Comparison of ENCODE assay signal across 8 cellular contexts in genomic region chr19:17468302-17469091, GRCh38. TPM values are rescaled to one million over a fixed set of nuclear protein-coding genes. Genes with fewer than 3 reads are reported as not detected.
DNase-seq lines count a peak whose midpoint lies in the region; ATAC-seq and TF ChIP-seq lines count a peak whose summit lies in the region.

No MANE protein-coding gene starts in this region.

- H3K27me3 Mint-ChIP-seq in stimulated activated naive B cell treated with anti-CD40 and anti-IgM and Interleukin-4, amounts not matched to agents 10 μg/mL and 1 μg/mL and 100 μg/mL, for 72 hours, result peaks cover 4 to 7% of the 10 kb centered on the region in 2 donors

- no peaks in the 10 kb centered on the region for H3K36me3 ChIP-seq in HUES64 (ENCODE audit: insufficient read depth, low read length)
- no peaks in the 10 kb centered on the region for H3K36me3 ChIP-seq in iPS-18a (ENCODE audit: control insufficient read depth, low read depth, low read length)

- WGBS in HUES64, result 66% methylated on average over 25 of the region's 25 CpGs

- DNase-seq in astrocyte of the spinal cord (ENCODE audit: low read depth, low spot score) (no peak), EL (no peak), NOMO-1 treated with DMSO at 0.1 percent for 48 hours (lab: John Stamatoyannopoulos, UW; ENCODE audit: unreplicated experiment) (no peak)
- DNase-seq in stimulated activated naive B cell treated with anti-CD40 and anti-IgM and Interleukin-4, amounts not matched to agents 10 μg/mL and 1 μg/mL and 100 μg/mL, for 72 hours, result no peak
- no peak for DNase-seq in activated CD4-positive, CD25-positive, alpha-beta regulatory T cell treated with anti-CD3 and anti-CD28 coated beads, Interleukin-2, amount 50 U/mL, for 72 hours

- H3K9ac ChIP-seq in HUES64 (ENCODE audit: low read depth, low read length), result 0 out of 2 replicates have a peak overlapping the region, but pooled peaks have one; percentile 48
- H3K9ac ChIP-seq in iPS-18a (ENCODE audit: low read length), result peak overlapping the region; percentile 38

- H3K9me3 ChIP-seq in HUES64 (ENCODE audit: insufficient read depth, low read depth, low read length) (no peaks in the 10 kb centered on the region), iPS-18a (ENCODE audit: control insufficient read depth, low read depth, low read length) (no peaks in the 10 kb centered on the region)

- H3K27ac Mint-ChIP-seq in stimulated activated naive B cell treated with anti-CD40 and anti-IgM and Interleukin-4, amounts not matched to agents 10 μg/mL and 1 μg/mL and 100 μg/mL, for 72 hours, result peak overlapping the region; percentile 91

- H3K27me3 ChIP-seq in HUES64 (ENCODE audit: insufficient read depth, low read length), result peaks cover 12% of the 10 kb centered on the region
- H3K27me3 ChIP-seq in iPS-18a (ENCODE audit: control insufficient read depth, insufficient read depth, low read length), result peaks cover 17% of the 10 kb centered on the region

- no peak for ATAC-seq in stimulated activated naive B cell treated with anti-CD40 and anti-IgM and Interleukin-4, amounts not matched to agents 10 μg/mL and 1 μg/mL and 100 μg/mL, for 72 hours (replicated peaks)
- no peak for ATAC-seq in GM21737 (IDR thresholded peaks at IDR 0.05; ENCODE audit: unreplicated experiment)

- peaks cover 31 to 49% of the 10 kb centered on the region in 2 donors for H3K4me1 Mint-ChIP-seq in stimulated activated naive B cell treated with anti-CD40 and anti-IgM and Interleukin-4, amounts not matched to agents 10 μg/mL and 1 μg/mL and 100 μg/mL, for 72 hours

- H3K4me1 ChIP-seq in HUES64 (ENCODE audit: insufficient read depth, low read length), result peaks cover 8% of the 10 kb centered on the region
- H3K4me1 ChIP-seq in iPS-18a (ENCODE audit: control insufficient read depth, low read depth, low read length), result peaks cover 12% of the 10 kb centered on the region

- H3K4me3 Mint-ChIP-seq in stimulated activated naive B cell treated with anti-CD40 and anti-IgM and Interleukin-4, amounts not matched to agents 10 μg/mL and 1 μg/mL and 100 μg/mL, for 72 hours, result peak overlapping the region; percentile 93 to 95

- in situ Hi-C loops in astrocyte of the spinal cord (cut with HindIII; ENCODE audit: low sequenced_read_pairs), result no loop called here

- no peak overlapping the region for H3K27ac ChIP-seq in HUES64 (ENCODE audit: low read depth, low read length)
- no peak overlapping the region for H3K27ac ChIP-seq in iPS-18a (ENCODE audit: low read length)

- H3K4me3 ChIP-seq in HUES64 (ENCODE audit: low read length) (peak overlapping the region; percentile 88), astrocyte of the spinal cord (ENCODE audit: low read depth, low read length) (peak overlapping the region; percentile 66), iPS-18a (ENCODE audit: low read length) (peak overlapping the region; percentile 85)

- no peaks in the 10 kb centered on the region for H3K36me3 Mint-ChIP-seq in stimulated activated naive B cell treated with anti-CD40 and anti-IgM and Interleukin-4, amounts not matched to agents 10 μg/mL and 1 μg/mL and 100 μg/mL, for 72 hours

- no peaks in the 10 kb centered on the region for H3K9me3 Mint-ChIP-seq in stimulated activated naive B cell treated with anti-CD40 and anti-IgM and Interleukin-4, amounts not matched to agents 10 μg/mL and 1 μg/mL and 100 μg/mL, for 72 hours

- no peak for TF ChIP-seq CTCF in astrocyte of the spinal cord (IDR thresholded peaks at IDR 0.05; ENCODE audit: low read depth, low read length)

RNA-seq across cellular contexts. Expression of gene SLC27A1, which starts 1.8 kb away (rescaled TPM):
- 3.4 TPM for polyA plus RNA-seq in HUES64 (2013, experiment 1 of 2)
- 4.6 TPM for polyA plus RNA-seq in HUES64 (2013, experiment 2 of 2)

RNA-seq across cellular contexts. Expression of gene NXNL1, which starts 7.8 kb away (rescaled TPM):
- not detected for polyA plus RNA-seq in HUES64 (2013, experiment 1 of 2)
- not detected for polyA plus RNA-seq in HUES64 (2013, experiment 2 of 2)

RNA-seq across cellular contexts. Expression of gene TMEM221, which starts 20.0 kb away (rescaled TPM):
- polyA plus RNA-seq in HUES64 (2013, experiment 1 of 2), result 0.85 TPM
- 1.3 TPM for polyA plus RNA-seq in HUES64 (2013, experiment 2 of 2)

RNA-seq across cellular contexts. Expression of gene PGLS, which starts 43.0 kb away (rescaled TPM):
- 50.3 TPM for polyA plus RNA-seq in HUES64 (2013, experiment 1 of 2)
- 50.3 TPM for polyA plus RNA-seq in HUES64 (2013, experiment 2 of 2)

RNA-seq across cellular contexts. Expression of gene MVB12A, which starts 48.6 kb away (rescaled TPM):
- polyA plus RNA-seq in HUES64 (2013, experiment 1 of 2), result 31.2 TPM
- 41.1 TPM for polyA plus RNA-seq in HUES64 (2013, experiment 2 of 2)
